20 cellular contexts compared by ENCODE assay signal in the genomic region with DNA sequence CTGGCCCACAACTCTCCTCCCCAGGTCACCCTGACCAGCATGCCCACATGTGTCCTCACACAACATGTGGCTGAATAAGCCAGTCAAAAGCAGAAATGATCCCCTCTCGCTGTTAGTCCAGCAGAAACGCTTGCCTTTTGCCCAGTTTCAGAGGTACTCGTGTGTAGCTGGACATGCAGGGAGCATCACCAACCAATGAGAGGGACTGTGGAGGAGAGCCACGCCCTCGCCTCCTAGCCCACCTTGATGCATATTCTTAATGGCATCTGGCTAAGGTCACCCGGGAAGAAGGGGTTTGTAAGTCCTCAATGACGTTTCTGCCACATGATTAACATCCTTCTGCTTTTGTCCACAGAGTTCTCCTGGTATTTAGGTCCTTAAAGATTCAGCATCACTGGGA.
DNase-seq lines count a peak whose midpoint lies in the region; ATAC-seq, FAIRE-seq and TF ChIP-seq lines count a peak whose summit lies in the region.
"Had no signal": no experiment of that assay in that cellular context is flagged by ENCODE, and none has a peak within 500 bp of the region (broad histone marks: within the 10 kb centered on the region; RNA-seq: fewer than 3 reads in every experiment).

No MANE protein-coding gene starts in this region.

- POLR2A ChIA-PET in HepG2 (lab: Yijun Ruan, JAX) (no interaction called here), IMR-90 (lab: Charles Lee; ENCODE audit: unreplicated experiment) (no interaction called here)

- no peak overlapping the region for H2AK9ac ChIP-seq in IMR-90 (replicated peaks; ENCODE audit: low read depth, low read length, poor library complexity)

- H2AFZ ChIP-seq in HepG2 (ENCODE audit: low read length): no peak overlapping the region
- no peak overlapping the region for H2AFZ ChIP-seq in IMR-90 (replicated peaks; ENCODE audit: low read length, poor library complexity)

- no peak overlapping the region for H3K18ac ChIP-seq in IMR-90 (ENCODE audit: low read depth, low read length)

- CTCF ChIA-PET in HepG2 (lab: Yijun Ruan, JAX; ENCODE audit: low intra/inter-chr PET ratio, low total read pairs): no interaction called here
- CTCF ChIA-PET in IMR-90 (lab: Yijun Ruan, JAX): no interaction called here

- H3K9me3 ChIP-seq in HepG2 (ENCODE audit: low read length): no peaks in the 10 kb centered on the region
- H3K9me3 ChIP-seq in right lobe of liver: no peaks in the 10 kb centered on the region
- no peaks in the 10 kb centered on the region for H3K9me3 ChIP-seq in IMR-90 (ENCODE audit: control insufficient read depth, insufficient read depth, low read length)
- no peaks in the 10 kb centered on the region for H3K9me3 ChIP-seq in tibial artery
- H3K9me3 ChIP-seq: SJCRH30 had no signal

- TF ChIP-seq POLR2A in HepG2 (IDR thresholded peaks at IDR 0.05; ENCODE audit: insufficient read depth in 1 of 2, low read depth in 2 of 2, low read length in 2 of 2) (no peak), right lobe of liver (IDR thresholded peaks at IDR 0.05) (no peak), IMR-90 (IDR thresholded peaks at IDR 0.05; ENCODE audit: low read depth, low read length) (no peak)

- peaks cover 26 to 74% of the 10 kb centered on the region in 2 experiments for H3K79me1 ChIP-seq in IMR-90 (ENCODE audit: low read depth in 1 of 2, low read length in 2 of 2)

- H3K9ac ChIP-seq in HepG2 (ENCODE audit: insufficient read depth, low read depth, low read length) (no peak overlapping the region), IMR-90 (ENCODE audit: low read depth, low read length) (no peak overlapping the region)

- H2BK5ac ChIP-seq in IMR-90 (ENCODE audit: low read depth, low read length, poor library complexity, severe bottlenecking): no peak overlapping the region

- peaks cover 13% of the 10 kb centered on the region; the same call in 1 of the 2 replicates for H3K9me1 ChIP-seq in IMR-90 (ENCODE audit: insufficient read depth, low read length)

- WGBS in HepG2 (ENCODE audit: low lambda C conversion rate): 92% methylated on average over 7 of the region's 7 CpGs
- WGBS in right lobe of liver (ENCODE audit: insufficient coverage, low coverage, low lambda C conversion rate, missing lambda C conversion rate): 64% methylated on average over 4 of the region's 7 CpGs
- WGBS in IMR-90 (ENCODE audit: extremely low coverage in 2 of 2, insufficient read length in 1 of 2), 2 experiments: 52% methylated on average over 2 of the region's 7 CpGs; no CpG with 5 or more reads in 1 of the 2 experiments

- no peak overlapping the region for H3K56ac ChIP-seq in IMR-90 (ENCODE audit: extremely low read depth, insufficient read depth, low read length)

- no peak for TF ChIP-seq EP300 in HepG2 (IDR thresholded peaks at IDR 0.05; ENCODE audit: low read depth in 2 of 2, low read length in 2 of 2)
- no peak for TF ChIP-seq EP300 in HepG2 (CRISPR knock-in tag; IDR thresholded peaks at IDR 0.05; ENCODE audit: borderline replicate concordance)

- H3K23ac ChIP-seq in IMR-90 (ENCODE audit: low read depth, low read length): peak overlapping the region; percentile 12; the same call in 1 of the 2 replicates

- H3K4me3 ChIP-seq in HepG2 (replicated peaks in 1 of 3; ENCODE audit: insufficient read depth in 1 of 3, low read depth in 2 of 3, low read length in 3 of 3): no peak overlapping the region
- H3K4me3 ChIP-seq in right lobe of liver: no peak overlapping the region
- H3K4me3 ChIP-seq in IMR-90 (ENCODE audit: insufficient read depth, low read depth, low read length): no peak overlapping the region
- no peak overlapping the region for H3K4me3 ChIP-seq in tibial artery
- H3K4me3 ChIP-seq: SJCRH30 had no signal

- intact Hi-C loops in HepG2 (cut with micrococcal nuclease; ENCODE audit: unreplicated experiment): no loop called here
- intact Hi-C loops in right lobe of liver (cut with DNase I): no loop called here
- intact Hi-C loops in IMR-90 (cut with micrococcal nuclease): no loop called here
- intact Hi-C loops in tibial artery (cut with DNase I; ENCODE audit: low total_unique reads): no loop called here

- H3K27me3 ChIP-seq in HepG2 (ENCODE audit: control insufficient read depth in 1 of 2, insufficient read depth in 2 of 2, low read length in 2 of 2) (no peaks in the 10 kb centered on the region), right lobe of liver (no peaks in the 10 kb centered on the region), IMR-90 (ENCODE audit: control insufficient read depth, insufficient read depth, low read length) (no peaks in the 10 kb centered on the region), tibial artery (no peaks in the 10 kb centered on the region)
- H3K27me3 ChIP-seq: SJCRH30 had no signal

- H3K79me2 ChIP-seq in HepG2 (ENCODE audit: insufficient read depth, low read length): no peaks in the 10 kb centered on the region

- in situ Hi-C loops in HepG2 (cut with HindIII; ENCODE audit: extremely low pct_ligation_motif_present, low pct_unique_long_range_greater_than_20kb): no loop called here
- in situ Hi-C loops in IMR-90 (cut with MboI; ENCODE audit: low sequenced_read_pairs): no loop called here

- H3K4me1 ChIP-seq in HepG2 (ENCODE audit: insufficient read depth, low read length) (peaks cover 25% of the 10 kb centered on the region), right lobe of liver (peaks cover 0 to 18% (median under 1%) of the 10 kb centered on the region in 4 donors), IMR-90 (ENCODE audit: control insufficient read depth, insufficient read depth, low read length) (peaks cover 8% of the 10 kb centered on the region), tibial artery (peaks cover 0 to 53% (median 32%) of the 10 kb centered on the region in 4 donors)

- H3K36me3 ChIP-seq in HepG2 (replicated peaks in 1 of 2; ENCODE audit: control insufficient read depth in 1 of 2, insufficient read depth in 2 of 2, low read length in 2 of 2) (peaks cover 38 to 87% of the 10 kb centered on the region in 2 experiments), right lobe of liver (peaks cover 0 to 48% (median 11%) of the 10 kb centered on the region in 4 donors), IMR-90 (ENCODE audit: control insufficient read depth, insufficient read depth, low read length) (peaks cover 57% of the 10 kb centered on the region), tibial artery (peaks cover 23 to 39% (median 33%) of the 10 kb centered on the region in 3 donors)
- H3K36me3 ChIP-seq: SJCRH30 had no signal

- H2BK20ac ChIP-seq in IMR-90 (ENCODE audit: low read depth, low read length): peak overlapping the region; percentile 51; the same call in 1 of the 2 replicates

- peak overlapping the region; percentile 43; the same call in 1 of the 2 replicates for H2AK5ac ChIP-seq in IMR-90 (ENCODE audit: low read depth, low read length)

- dilution Hi-C loops in IMR-90 (cut with HindIII; ENCODE audit: low sequenced_read_pairs, unreplicated experiment): no loop called here

- H2BK15ac ChIP-seq in IMR-90 (ENCODE audit: low read depth, low read length): no peak overlapping the region

- H3K14ac ChIP-seq in IMR-90 (replicated peaks; ENCODE audit: low read depth, low read length): no peak overlapping the region

- BruUV-seq in HepG2 (replicated peaks; lab: Mats Ljungman, UMichigan): no TSS peak
- no TSS peak for BruUV-seq in IMR-90 (replicated peaks; lab: Mats Ljungman, UMichigan)

- no peak overlapping the region for H4K91ac ChIP-seq in IMR-90 (ENCODE audit: insufficient read depth, low read depth, low read length)

- no peak overlapping the region for H3K27ac ChIP-seq in HepG2 (ENCODE audit: extremely low read length, insufficient read depth, low read length)
- no peak overlapping the region for H3K27ac ChIP-seq in right lobe of liver
- H3K27ac ChIP-seq in IMR-90 (ENCODE audit: insufficient read depth, low read length): no peak overlapping the region
- peak overlapping the region; percentile 84 to 88 for H3K27ac ChIP-seq in tibial artery
- H3K27ac ChIP-seq: HL-60, RWPE1, SJCRH30 had no signal

- H4K20me1 ChIP-seq in HepG2 (ENCODE audit: insufficient read depth, low read length): no peaks in the 10 kb centered on the region
- H4K20me1 ChIP-seq in IMR-90 (ENCODE audit: insufficient read depth, low read length): peaks cover under 1% of the 10 kb centered on the region; the same call in 1 of the 2 replicates

- no peak overlapping the region for H4K5ac ChIP-seq in IMR-90 (ENCODE audit: low read depth, low read length)

- no peak overlapping the region for H4K8ac ChIP-seq in IMR-90 (ENCODE audit: low read depth in 2 of 2, low read length in 2 of 2)

- TF ChIP-seq RAD21 in HepG2 (CRISPR knock-in tag; IDR thresholded peaks at IDR 0.05) (no peak), IMR-90 (IDR thresholded peaks at IDR 0.05; ENCODE audit: low read length) (no peak)

- 0 out of 2 replicates have a peak overlapping the region, but pooled peaks have one; percentile 13 for H2BK120ac ChIP-seq in IMR-90 (ENCODE audit: low read depth, low read length)

- TF ChIP-seq CTCF in HepG2 (CRISPR knock-in tag; IDR thresholded peaks at IDR 0.05) (no peak), right lobe of liver (IDR thresholded peaks at IDR 0.05) (no peak), IMR-90 (conservative IDR thresholded peaks at IDR 0.05; ENCODE audit: low read depth, low read length) (no peak), tibial artery (IDR thresholded peaks at IDR 0.05) (no peak)

- H3K4me2 ChIP-seq in HepG2 (ENCODE audit: low read depth, low read length) (no peak overlapping the region), IMR-90 (ENCODE audit: low read depth, low read length) (no peak overlapping the region)

- ATAC-seq in HepG2 (no peak), right lobe of liver (no peak), IMR-90 (ENCODE audit: low read depth) (no peak)

- H3K4ac ChIP-seq in IMR-90 (ENCODE audit: low read depth, low read length): peak overlapping the region; percentile 35

- no peak for FAIRE-seq in HepG2 (lab: Jason Lieb, UNC)
- FAIRE-seq: GM12891, H54 had no signal

- DNase-seq in HepG2 (ENCODE audit: low spot score) (no peak), right lobe of liver (no peak), IMR-90 (peak; percentile 28), kidney tubule cell (ENCODE audit: low spot score) (peak; percentile 5), tibial artery (no peak), islet precursor cell (no peak)
- DNase-seq in activated effector memory CD4-positive, alpha-beta T cell treated with anti-CD3 and anti-CD28 coated beads, Interleukin-2, amount 50 U/mL, for 16 hours: no peak
- DNase-seq: CD4-positive, CD25-positive, alpha-beta regulatory T cell; DMS79 treated with DMSO at 0.1 percent for 48 hours; NCI-H1105; NCI-H146; NCI-H2029; NCI-H226; NCI-H510A treated with DMSO at 0.1 percent for 48 hours; NCI-H748 treated with DMSO at 0.1 percent for 48 hours; SJCRH30 had no signal

TF ChIP-seq in HepG2, 621 proteins besides CTCF, POLR2A, EP300 and RAD21:
- TF ChIP-seq RBM22 (optimal IDR thresholded peaks at IDR 0.05; ENCODE audit: low read length) (peak; percentile 22), KDM3A (CRISPR knock-in tag; IDR thresholded peaks at IDR 0.05; ENCODE audit: low read depth) (no peak)

TF ChIP-seq in IMR-90, 13 proteins besides CTCF, POLR2A, EP300 and RAD21:
- TF ChIP-seq NFE2L2 (IDR thresholded peaks at IDR 0.05; ENCODE audit: low read depth, low read length) (no peak), BHLHE40 (IDR thresholded peaks at IDR 0.05; ENCODE audit: low read depth, low read length) (no peak)

Comparison
In these comparisons a context has a peak if more than half of its experiments do, and no peak if none do; other contexts are left out.
1. DNase-seq: peak in IMR-90 (single experiment) and kidney tubule cell (single experiment); none in HepG2 (single experiment), right lobe of liver (0 of 3), tibial artery (0 of 2), activated effector memory CD4-positive, alpha-beta T cell treated with anti-CD3 and anti-CD28 coated beads, Interleukin-2, amount 50 U/mL, for 16 hours (single experiment) and islet precursor cell (single experiment).
2. H3K27ac ChIP-seq: peak in tibial artery (2 of 2); none in HepG2 (single experiment), right lobe of liver (0 of 3) and IMR-90 (single experiment).